8 cellular contexts compared by ENCODE assay signal in genomic region chr15:30697315-30697685, GRCh38.
DNase-seq lines count a peak whose midpoint lies in the region; ATAC-seq and TF ChIP-seq lines count a peak whose summit lies in the region.
"Not testable (repeated sequence)": the region's sequence is repeated elsewhere in the genome, so short reads cannot be mapped to it uniquely, and the experiment has no call there.

No MANE protein-coding gene starts in this region.

- H3K27ac Mint-ChIP-seq in activated B cell treated with CpG ODN at 0.5 μM for 24 hours, memory B cell: not testable (repeated sequence)

- not testable (repeated sequence) for H3K9me3 Mint-ChIP-seq in activated B cell treated with CpG ODN at 0.5 μM for 24 hours, memory B cell

- intact Hi-C loops in activated B cell treated with CpG ODN at 0.5 μM for 24 hours (cut with micrococcal nuclease) = not testable (repeated sequence)

- H3K27me3 ChIP-seq in GM06990 (replicated peaks; ENCODE audit: control insufficient read depth, insufficient read depth, low read length) = not testable (repeated sequence)

- not testable (repeated sequence) for H3K27me3 Mint-ChIP-seq in activated B cell treated with CpG ODN at 0.5 μM for 24 hours, memory B cell

- not testable (repeated sequence) for H3K4me3 Mint-ChIP-seq in activated B cell treated with CpG ODN at 0.5 μM for 24 hours, memory B cell

- not testable (repeated sequence) for H3K4me3 ChIP-seq in GM06990 (replicated peaks; ENCODE audit: low read depth, low read length)

- DNase-seq in GM06990 (ENCODE audit: extremely low read depth, insufficient read length) (peak; percentile 35), memory B cell (ENCODE audit: low spot score in 2 of 2) (peak in 1 of 2 donors; percentile 11)
- not testable (repeated sequence) for DNase-seq in activated B cell treated with CpG ODN at 0.5 μM for 24 hours

- not testable (repeated sequence) for H3K36me3 ChIP-seq in GM06990 (ENCODE audit: control insufficient read depth, insufficient read depth, low read length)

- POLR2A ChIA-PET in activated B cell treated with CpG ODN at 0.5 μM for 24 hours (lab: Charles Lee) = not testable (repeated sequence)

- peaks cover 10% of the 10 kb centered on the region for H3K4me1 Mint-ChIP-seq in activated B cell treated with CpG ODN at 0.5 μM for 24 hours
- H3K4me1 Mint-ChIP-seq in memory B cell = not testable (repeated sequence)

- H3K36me3 Mint-ChIP-seq in activated B cell treated with CpG ODN at 0.5 μM for 24 hours (ENCODE audit: low read depth); memory B cell: not testable (repeated sequence)

- ATAC-seq in GM18909 (IDR thresholded peaks at IDR 0.05; ENCODE audit: poor library complexity, unreplicated experiment) = peak; percentile 71
- peak; percentile 43 for ATAC-seq in GM21381 (IDR thresholded peaks at IDR 0.05; ENCODE audit: unreplicated experiment)
- ATAC-seq in HG02678 (IDR thresholded peaks at IDR 0.05; ENCODE audit: unreplicated experiment) = peak; percentile 68
- ATAC-seq in HG03066 (IDR thresholded peaks at IDR 0.05; ENCODE audit: low read depth, unreplicated experiment) = peak; percentile 62
- peak; percentile 34 for ATAC-seq in HG03469 (IDR thresholded peaks at IDR 0.05; ENCODE audit: unreplicated experiment)
- peak; percentile 65 for ATAC-seq in activated B cell treated with CpG ODN at 0.5 μM for 24 hours (ENCODE audit: low read depth)
- ATAC-seq in memory B cell (ENCODE audit: low read depth) = peak; percentile 79

- not testable (repeated sequence) for TF ChIP-seq CTCF in GM06990 (IDR thresholded peaks at IDR 0.05; ENCODE audit: insufficient read depth, low read length, poor library complexity, severe bottlenecking); activated B cell treated with CpG ODN at 0.5 μM for 24 hours (IDR thresholded peaks at IDR 0.05)

- CTCF ChIA-PET in activated B cell treated with CpG ODN at 0.5 μM for 24 hours (lab: Charles Lee) = not testable (repeated sequence)
